In the genomic region with DNA sequence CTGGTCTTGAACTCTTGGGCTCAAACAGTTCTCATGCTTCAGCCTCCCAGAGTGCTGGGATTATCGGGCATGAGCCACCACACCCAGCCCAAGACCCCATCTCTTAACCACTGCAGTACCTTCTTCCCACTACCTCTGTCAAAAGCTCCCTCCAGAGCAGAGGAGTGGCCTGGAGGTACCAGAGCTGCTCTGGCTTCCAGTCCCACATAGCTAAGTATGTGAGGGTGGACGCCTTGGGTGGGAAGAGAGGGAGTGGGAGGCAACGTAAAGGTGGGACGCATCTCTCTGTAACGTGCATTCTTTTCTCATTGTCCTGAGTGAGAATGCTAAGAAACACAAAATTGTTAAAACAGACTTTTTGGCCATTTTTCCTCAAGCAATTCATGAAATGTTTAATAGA, we compare ENCODE assay signal across 25 cellular contexts. TPM values are rescaled to one million over a fixed set of nuclear protein-coding genes. Genes with fewer than 3 reads are reported as not detected.
DNase-seq lines count a peak whose midpoint lies in the region; ATAC-seq, FAIRE-seq and TF ChIP-seq lines count a peak whose summit lies in the region.
"Had no signal": no experiment of that assay in that cellular context is flagged by ENCODE, and none has a peak within 500 bp of the region (broad histone marks: within the 10 kb centered on the region; RNA-seq: fewer than 3 reads in every experiment).

No MANE protein-coding gene starts in this region.

- H3K9me3 ChIP-seq in HEK293 (ENCODE audit: control insufficient read depth, insufficient read depth, low read depth, low read length) (no peaks in the 10 kb centered on the region), RWPE2 (ENCODE audit: severe bottlenecking) (no peaks in the 10 kb centered on the region), kidney (ENCODE audit: control insufficient read depth in 1 of 2, low read length in 2 of 2) (no peaks in the 10 kb centered on the region), adrenal gland (replicated peaks in 1 of 3) (no peaks in the 10 kb centered on the region), upper lobe of left lung (no peaks in the 10 kb centered on the region)
- H3K9me3 ChIP-seq: BE2C, BLaER1 had no signal

- peaks cover 0 to 52% of the 10 kb centered on the region in 2 experiments; a peak in 2 of 3 replicates for H3K36me3 ChIP-seq in HEK293 (ENCODE audit: control insufficient read depth in 2 of 2, insufficient read depth in 1 of 2, low read length in 2 of 2)
- H3K36me3 ChIP-seq in RWPE2 (ENCODE audit: low read depth): peaks cover 83% of the 10 kb centered on the region
- H3K36me3 ChIP-seq in kidney (ENCODE audit: control insufficient read depth in 1 of 2, insufficient read depth in 2 of 2, low read length in 2 of 2): peaks cover 19 to 35% of the 10 kb centered on the region in 2 donors
- peaks cover 0 to 39% of the 10 kb centered on the region in 2 donors for H3K36me3 ChIP-seq in adrenal gland (replicated peaks in 1 of 2)
- peaks cover 8 to 51% (median 30%) of the 10 kb centered on the region in 4 donors for H3K36me3 ChIP-seq in upper lobe of left lung

- no peak for TF ChIP-seq POLR2A in adrenal gland (IDR thresholded peaks at IDR 0.05)
- TF ChIP-seq POLR2A in upper lobe of left lung (IDR thresholded peaks at IDR 0.05): no peak

- peak; percentile 34 for DNase-seq in RWPE2 (ENCODE audit: low spot score)
- DNase-seq in kidney: peak; percentile 3
- DNase-seq in adrenal gland: no peak
- no peak for DNase-seq in upper lobe of left lung
- DNase-seq: 8988T; ACHN; BE2C; C1 segment of cervical spinal cord; CD4-positive, alpha-beta memory T cell; CD4-positive, CD25-positive, alpha-beta regulatory T cell; CD8-positive, alpha-beta memory T cell; COR-L47; DMS 273 treated with DMSO at 0.1 percent for 48 hours; DMS153; DMS53; DMS79; DND-41; EL; GDM1 had no signal

- CTCF ChIA-PET in HEK293 (lab: Yijun Ruan, JAX): interaction anchor here (0.7 kb wide), 1 partner anchor 1901 kb away, joined by 3 read pairs; no protein-coding TSS in a partner anchor

- no peak overlapping the region for H3K9ac ChIP-seq in kidney (ENCODE audit: low read length in 2 of 2)
- H3K9ac ChIP-seq: BLaER1 had no signal

- no peak for TF ChIP-seq CTCF in HEK293 (tag by site-specific recombination; IDR thresholded peaks at IDR 0.05)
- no peak for TF ChIP-seq CTCF in RWPE2 (IDR thresholded peaks at IDR 0.05; ENCODE audit: poor library complexity, severe bottlenecking)
- TF ChIP-seq CTCF in kidney (IDR thresholded peaks at IDR 0.05; ENCODE audit: borderline replicate concordance, extremely low read depth, insufficient read depth): no peak
- no peak for TF ChIP-seq CTCF in adrenal gland (IDR thresholded peaks at IDR 0.05)
- no peak for TF ChIP-seq CTCF in upper lobe of left lung (IDR thresholded peaks at IDR 0.05)

- POLR2A ChIA-PET in HEK293 (lab: Yijun Ruan, JAX): interaction anchor here (1.8 kb wide), 1 partner anchor 10 kb away, joined by 4 read pairs; no protein-coding TSS in a partner anchor

- H3K27ac ChIP-seq in HEK293 (ENCODE audit: extremely low read depth, low read depth, low read length) (no peak overlapping the region), RWPE2 (ENCODE audit: poor library complexity, severe bottlenecking) (no peak overlapping the region), kidney (ENCODE audit: low read depth in 2 of 2, low read length in 2 of 2) (no peak overlapping the region), adrenal gland (no peak overlapping the region), upper lobe of left lung (no peak overlapping the region)
- H3K27ac ChIP-seq: BLaER1 had no signal

- 90 to 98% (median 92%) methylated on average over 4 to 5 of the region's 5 CpGs for WGBS in adrenal gland, 4 donors
- 91 to 96% methylated on average over 5 of the region's 5 CpGs for WGBS in upper lobe of left lung, 2 donors

- no peak for FAIRE-seq in kidney (lab: Jason Lieb, UNC)
- FAIRE-seq: A204.1, GM12878, GM18507 had no signal

- H3K27me3 ChIP-seq in RWPE2 (ENCODE audit: insufficient read depth, poor library complexity, severe bottlenecking) (no peaks in the 10 kb centered on the region), adrenal gland (no peaks in the 10 kb centered on the region), upper lobe of left lung (no peaks in the 10 kb centered on the region)
- H3K27me3 ChIP-seq: BE2C, BLaER1 had no signal

- no peak for ATAC-seq in RWPE2 (ENCODE audit: low read depth)
- no peak for ATAC-seq in HG03045 (IDR thresholded peaks at IDR 0.05; ENCODE audit: unreplicated experiment)
- ATAC-seq in upper lobe of left lung (ENCODE audit: low FRiP score in 2 of 2): no peak

- peaks cover 2% of the 10 kb centered on the region; the same call in 1 of the 2 replicates for H3K4me1 ChIP-seq in HEK293 (ENCODE audit: control insufficient read depth, insufficient read depth, low read length)
- H3K4me1 ChIP-seq in RWPE2 (ENCODE audit: insufficient read depth, poor library complexity, severe bottlenecking): no peaks in the 10 kb centered on the region
- peaks cover 0 to 10% of the 10 kb centered on the region in 2 donors for H3K4me1 ChIP-seq in kidney (ENCODE audit: control insufficient read depth in 1 of 2, insufficient read depth in 1 of 2, low read depth in 1 of 2, low read length in 2 of 2)
- peaks cover 0 to 6% of the 10 kb centered on the region in 2 donors for H3K4me1 ChIP-seq in adrenal gland (replicated peaks in 1 of 2)
- H3K4me1 ChIP-seq in upper lobe of left lung: no peaks in the 10 kb centered on the region
- H3K4me1 ChIP-seq: BE2C had no signal

- H3K4me3 ChIP-seq in HEK293 (ENCODE audit: low read depth, low read length) (no peak overlapping the region), RWPE2 (ENCODE audit: severe bottlenecking) (no peak overlapping the region), kidney (ENCODE audit: low read length in 2 of 2) (no peak overlapping the region), adrenal gland (no peak overlapping the region), upper lobe of left lung (no peak overlapping the region)
- H3K4me3 ChIP-seq: BLaER1, GM12878 had no signal

- intact Hi-C loops in kidney (cut with DNase I): no loop called here
- intact Hi-C loops in adrenal gland (cut with DNase I): no loop called here

- no peak for TF ChIP-seq EP300 in upper lobe of left lung (IDR thresholded peaks at IDR 0.05)

TF ChIP-seq in HEK293, 187 proteins besides CTCF, POLR2A, EP300 and RAD21:
- no peak for TF ChIP-seq ZNF335 (tag by site-specific recombination; conservative IDR thresholded peaks at IDR 0.05)
- no peak for TF ChIP-seq WT1 (tag by site-specific recombination; IDR thresholded peaks at IDR 0.05)
- TF ChIP-seq EGR2 (tag by site-specific recombination; IDR thresholded peaks at IDR 0.05; ENCODE audit: low read depth): peak; percentile 59
- no peak for TF ChIP-seq ZNF549 (tag by site-specific recombination; IDR thresholded peaks at IDR 0.05)
- TF ChIP-seq ZNF302 (tag by site-specific recombination; IDR thresholded peaks at IDR 0.05; ENCODE audit: low read depth): no peak
- TF ChIP-seq ZFP3 (tag by site-specific recombination; IDR thresholded peaks at IDR 0.05; ENCODE audit: low read depth): no peak

RNA-seq across cellular contexts. Expression of a gene that starts 24.5 kb away (rescaled TPM):
- total RNA-seq in kidney (52.0 TPM), adrenal gland (10 to 100 TPM; 36.0 to 61.0 (median 49.6) TPM), upper lobe of left lung (10 to 100 TPM; 26.7 to 48.0 (median 37.1) TPM)
- polyA plus RNA-seq in kidney (ENCODE audit: insufficient read depth, low read depth, low replicate concordance) (26.3 TPM), adrenal gland (10 to 100 TPM; 23.2 to 47.3 (median 34.4) TPM)

Comparison
In these comparisons a context has a peak if more than half of its experiments do, and no peak if none do; other contexts are left out.
1. DNase-seq: peak in RWPE2 (single experiment) and kidney (single experiment); none in adrenal gland (0 of 7) and upper lobe of left lung (0 of 2).